29 cellular contexts compared by ENCODE assay signal in the genomic region with DNA sequence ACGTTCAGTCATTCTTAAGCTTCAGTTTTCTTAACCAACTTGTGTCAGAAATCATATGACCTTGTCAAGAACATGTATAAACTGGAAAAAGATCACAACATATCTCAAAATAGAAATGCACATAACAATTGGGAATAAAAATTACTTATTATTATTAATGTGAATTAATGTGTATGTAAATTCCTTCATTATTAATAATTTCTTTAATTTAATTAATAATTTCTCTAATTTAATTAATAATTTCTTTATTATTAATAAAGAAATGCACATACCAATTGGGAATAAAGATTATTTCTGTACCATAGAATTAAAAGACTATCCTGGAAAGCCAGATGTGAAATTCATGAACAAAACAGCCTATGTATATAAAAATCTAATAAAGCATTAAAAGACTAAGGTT.
"Had no signal": no experiment of that assay in that cellular context is flagged by ENCODE, and none has a peak within 500 bp of the region (broad histone marks: within the 10 kb centered on the region; RNA-seq: fewer than 3 reads in every experiment).

No MANE protein-coding gene starts in this region.

- FAIRE-seq: bronchial epithelial cell had no signal

- H3K27me3 ChIP-seq: ascending aorta, cardiac muscle cell had no signal

- H3K36me3 ChIP-seq: ascending aorta, cardiac muscle cell, WERI-Rb-1 had no signal

- H3K27ac ChIP-seq: ascending aorta, cardiac muscle cell, WERI-Rb-1 had no signal

- H3K4me3 ChIP-seq: ascending aorta, cardiac muscle cell had no signal

- DNase-seq: activated B cell treated with CpG ODN at 0.5 μM for 24 hours; activated CD4-positive, alpha-beta memory T cell treated with anti-CD3 and anti-CD28 coated beads for 36 hours; activated CD4-positive, alpha-beta T cell treated with anti-CD3 and anti-CD28 coated beads for 4 hours; activated CD4-positive, alpha-beta T cell treated with anti-CD3 and anti-CD28 coated beads, Interleukin-2, amount 10 ng/mL, durations not matched to agents 24 days and 14 days; activated CD4-positive, alpha-beta T cell treated with anti-CD3 and anti-CD28 coated beads, Interleukin-2, amount 50 U/mL, for 1 hour; activated CD4-positive, alpha-beta T cell treated with anti-CD3 and anti-CD28 coated beads, Interleukin-2, amount 50 U/mL, for 4 hours; activated CD4-positive, CD25-positive, alpha-beta regulatory T cell treated with anti-CD3 and anti-CD28 coated beads, Interleukin-2, amount 50 U/mL, for 72 hours; activated CD8-positive, alpha-beta memory T cell treated with anti-CD3 and anti-CD28 coated beads, Interleukin-2, amount 50 U/mL, for 4 hours; activated CD8-positive, alpha-beta T cell treated with anti-CD3 and anti-CD28 coated beads for 36 hours; activated effector memory CD4-positive, alpha-beta T cell treated with Interleukin-2 at 50 U/mL for 16 hours; activated gamma-delta T cell; activated naive CD4-positive, alpha-beta T cell treated with anti-CD3 and anti-CD28 coated beads, Interleukin-2, amount 10 ng/mL, durations not matched to agents 7 days and 5 days; activated naive CD4-positive, alpha-beta T cell treated with Interleukin-2 at 50 U/mL for 16 hours; activated naive CD8-positive, alpha-beta T cell treated with anti-CD3 and anti-CD28 coated beads, Interleukin-2, amount 10 ng/mL, durations not matched to agents 7 days and 5 days; activated naive CD8-positive, alpha-beta T cell treated with anti-CD3 and anti-CD28 coated beads, Interleukin-2, amount 50 U/mL, for 24 hours; activated T-cell treated with anti-CD3 and anti-CD28 coated beads for 4 hours; activated T-cell treated with anti-CD3 and anti-CD28 coated beads, Interleukin-2, amount 50 U/mL, for 1 hour; activated T-cell treated with anti-CD3 and anti-CD28 coated beads, Interleukin-2, amount 50 U/mL, for 4 hours; amygdala; anterior cingulate cortex; caudate nucleus; SW 1271; T-helper 1 cell; T-helper 2 cell; T-helper 9 cell; WERI-Rb-1 had no signal

- H3K4me1 ChIP-seq: ascending aorta had no signal
